Comparison of ENCODE assay signal across 3 cellular contexts in genomic region chr1:7105258-7105657, GRCh38.
"Had no signal": no experiment of that assay in that cellular context is flagged by ENCODE, and none has a peak within 500 bp of the region (broad histone marks: within the 10 kb centered on the region; RNA-seq: fewer than 3 reads in every experiment).

No MANE protein-coding gene starts in this region.

- DNase-seq: GDM1, GF-D8 had no signal

- ATAC-seq: GM12878 had no signal

- H3K4me3 ChIP-seq: GM12878 had no signal
